ENCODE assay signal across 1 cellular context in the genomic region with DNA sequence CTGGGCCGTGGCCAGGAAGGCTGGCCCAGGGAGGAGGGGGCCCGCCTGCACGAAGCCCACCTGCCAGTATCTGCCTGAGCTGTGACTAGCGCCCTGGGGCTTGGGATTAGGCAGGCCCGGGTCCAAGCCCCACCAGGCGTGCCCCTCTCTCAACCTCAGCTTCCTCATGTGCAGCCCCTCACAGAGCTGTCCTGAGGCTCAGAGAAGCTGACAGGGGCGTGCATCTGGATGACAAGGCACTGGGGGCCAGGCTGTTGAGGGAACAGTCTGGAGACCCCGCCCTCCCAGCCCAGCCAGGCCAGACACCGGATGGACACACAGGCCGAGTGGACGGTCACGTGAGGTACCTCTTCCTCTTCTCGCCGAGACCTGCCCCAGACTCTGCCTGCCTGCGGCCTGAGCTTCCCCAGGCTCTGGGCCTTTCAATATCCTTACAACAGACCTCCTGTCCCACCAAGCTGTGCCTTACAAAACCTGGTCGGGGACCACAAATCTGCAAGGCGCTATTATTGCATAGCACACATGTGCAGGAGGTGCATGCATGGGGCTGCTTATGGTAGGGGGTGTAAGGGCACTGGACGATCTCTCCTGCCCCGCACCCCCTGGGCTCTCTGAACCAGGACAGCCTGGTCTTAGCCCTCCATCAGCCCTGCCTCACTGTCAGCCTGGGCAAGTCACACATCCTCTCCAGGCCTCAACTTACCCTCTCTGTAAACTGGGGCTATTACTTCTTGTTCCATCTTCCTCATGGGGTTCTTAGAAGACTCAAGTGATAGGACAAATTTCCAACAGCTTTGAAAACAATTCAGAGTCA.
TF ChIP-seq lines count a peak whose summit lies in the region.

No MANE protein-coding gene starts in this region.

TF ChIP-seq in HepG2, 621 proteins besides CTCF, POLR2A, EP300 and RAD21 (continued from another document and continues in another):
- TF ChIP-seq, protein P1, sequence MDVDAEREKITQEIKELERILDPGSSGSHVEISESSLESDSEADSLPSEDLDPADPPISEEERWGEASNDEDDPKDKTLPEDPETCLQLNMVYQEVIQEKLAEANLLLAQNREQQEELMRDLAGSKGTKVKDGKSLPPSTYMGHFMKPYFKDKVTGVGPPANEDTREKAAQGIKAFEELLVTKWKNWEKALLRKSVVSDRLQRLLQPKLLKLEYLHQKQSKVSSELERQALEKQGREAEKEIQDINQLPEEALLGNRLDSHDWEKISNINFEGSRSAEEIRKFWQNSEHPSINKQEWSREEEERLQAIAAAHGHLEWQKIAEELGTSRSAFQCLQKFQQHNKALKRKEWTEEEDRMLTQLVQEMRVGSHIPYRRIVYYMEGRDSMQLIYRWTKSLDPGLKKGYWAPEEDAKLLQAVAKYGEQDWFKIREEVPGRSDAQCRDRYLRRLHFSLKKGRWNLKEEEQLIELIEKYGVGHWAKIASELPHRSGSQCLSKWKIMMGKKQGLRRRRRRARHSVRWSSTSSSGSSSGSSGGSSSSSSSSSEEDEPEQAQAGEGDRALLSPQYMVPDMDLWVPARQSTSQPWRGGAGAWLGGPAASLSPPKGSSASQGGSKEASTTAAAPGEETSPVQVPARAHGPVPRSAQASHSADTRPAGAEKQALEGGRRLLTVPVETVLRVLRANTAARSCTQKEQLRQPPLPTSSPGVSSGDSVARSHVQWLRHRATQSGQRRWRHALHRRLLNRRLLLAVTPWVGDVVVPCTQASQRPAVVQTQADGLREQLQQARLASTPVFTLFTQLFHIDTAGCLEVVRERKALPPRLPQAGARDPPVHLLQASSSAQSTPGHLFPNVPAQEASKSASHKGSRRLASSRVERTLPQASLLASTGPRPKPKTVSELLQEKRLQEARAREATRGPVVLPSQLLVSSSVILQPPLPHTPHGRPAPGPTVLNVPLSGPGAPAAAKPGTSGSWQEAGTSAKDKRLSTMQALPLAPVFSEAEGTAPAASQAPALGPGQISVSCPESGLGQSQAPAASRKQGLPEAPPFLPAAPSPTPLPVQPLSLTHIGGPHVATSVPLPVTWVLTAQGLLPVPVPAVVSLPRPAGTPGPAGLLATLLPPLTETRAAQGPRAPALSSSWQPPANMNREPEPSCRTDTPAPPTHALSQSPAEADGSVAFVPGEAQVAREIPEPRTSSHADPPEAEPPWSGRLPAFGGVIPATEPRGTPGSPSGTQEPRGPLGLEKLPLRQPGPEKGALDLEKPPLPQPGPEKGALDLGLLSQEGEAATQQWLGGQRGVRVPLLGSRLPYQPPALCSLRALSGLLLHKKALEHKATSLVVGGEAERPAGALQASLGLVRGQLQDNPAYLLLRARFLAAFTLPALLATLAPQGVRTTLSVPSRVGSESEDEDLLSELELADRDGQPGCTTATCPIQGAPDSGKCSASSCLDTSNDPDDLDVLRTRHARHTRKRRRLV (CRISPR knock-in tag; IDR thresholded peaks at IDR 0.05), result no peak
- TF ChIP-seq, protein P2, sequence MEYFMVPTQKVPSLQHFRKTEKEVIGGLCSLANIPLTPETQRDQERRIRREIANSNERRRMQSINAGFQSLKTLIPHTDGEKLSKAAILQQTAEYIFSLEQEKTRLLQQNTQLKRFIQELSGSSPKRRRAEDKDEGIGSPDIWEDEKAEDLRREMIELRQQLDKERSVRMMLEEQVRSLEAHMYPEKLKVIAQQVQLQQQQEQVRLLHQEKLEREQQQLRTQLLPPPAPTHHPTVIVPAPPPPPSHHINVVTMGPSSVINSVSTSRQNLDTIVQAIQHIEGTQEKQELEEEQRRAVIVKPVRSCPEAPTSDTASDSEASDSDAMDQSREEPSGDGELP (IDR thresholded peaks at IDR 0.05; ENCODE audit: borderline replicate concordance, low read depth), result no peak
- TF ChIP-seq ZNF678 (CRISPR knock-in tag; IDR thresholded peaks at IDR 0.05) (no peak), PAWR (CRISPR knock-in tag; IDR thresholded peaks at IDR 0.05; ENCODE audit: borderline replicate concordance) (0 out of 2 replicates have a peak, but pooled peaks have one; percentile 44), TBX3 (IDR thresholded peaks at IDR 0.05; ENCODE audit: borderline replicate concordance) (no peak), CHCHD3 (CRISPR knock-in tag; IDR thresholded peaks at IDR 0.05) (no peak), MTF1 (CRISPR knock-in tag; IDR thresholded peaks at IDR 0.05) (no peak), EEA1 (CRISPR knock-in tag; IDR thresholded peaks at IDR 0.05; ENCODE audit: borderline replicate concordance) (no peak), ZNF460 (CRISPR knock-in tag; IDR thresholded peaks at IDR 0.05; ENCODE audit: borderline replicate concordance) (no peak), POLR2AphosphoS2 (IDR thresholded peaks at IDR 0.05; ENCODE audit: low read depth, low read length) (no peak), KLF6 (CRISPR knock-in tag; IDR thresholded peaks at IDR 0.05) (no peak), ISL2 (CRISPR knock-in tag; IDR thresholded peaks at IDR 0.05) (no peak), ZFX (CRISPR knock-in tag; IDR thresholded peaks at IDR 0.05; ENCODE audit: low read depth) (peak; percentile 61), HNRNPUL1 (IDR thresholded peaks at IDR 0.05; ENCODE audit: low read depth, low read length) (no peak), ZNF775 (CRISPR knock-in tag; IDR thresholded peaks at IDR 0.05; ENCODE audit: borderline replicate concordance) (no peak), ZNF17 (CRISPR knock-in tag; IDR thresholded peaks at IDR 0.05) (no peak), ZNF543 (CRISPR knock-in tag; IDR thresholded peaks at IDR 0.05) (0 out of 2 replicates have a peak, but pooled peaks have one; percentile 49), ZMYM4 (CRISPR knock-in tag; IDR thresholded peaks at IDR 0.05) (no peak), ZNF34 (CRISPR knock-in tag; IDR thresholded peaks at IDR 0.05; ENCODE audit: borderline replicate concordance) (0 out of 2 replicates have a peak, but pooled peaks have one; percentile 60), ZNF761 (CRISPR knock-in tag; conservative IDR thresholded peaks at IDR 0.05) (0 out of 2 replicates have a peak, but pooled peaks have one; percentile 44), SRSF9 (IDR thresholded peaks at IDR 0.05; ENCODE audit: borderline replicate concordance, insufficient read depth, low read depth, low read length, poor library complexity, severe bottlenecking) (no peak), SMAD1 (CRISPR knock-in tag; IDR thresholded peaks at IDR 0.05; ENCODE audit: borderline replicate concordance, low read depth) (peak; percentile 81; the same call in 1 of the 2 replicates), IRF2 (CRISPR knock-in tag; IDR thresholded peaks at IDR 0.05) (no peak), ZNF333 (CRISPR knock-in tag; IDR thresholded peaks at IDR 0.05; ENCODE audit: borderline replicate concordance) (0 out of 2 replicates have a peak, but pooled peaks have one; percentile 33), ZFY (CRISPR knock-in tag; IDR thresholded peaks at IDR 0.05) (0 out of 2 replicates have a peak, but pooled peaks have one; percentile 32), KLF13 (CRISPR knock-in tag; IDR thresholded peaks at IDR 0.05) (no peak), ZNF570 (CRISPR knock-in tag; IDR thresholded peaks at IDR 0.05; ENCODE audit: borderline replicate concordance) (no peak), IKZF4 (CRISPR knock-in tag; IDR thresholded peaks at IDR 0.05; ENCODE audit: borderline replicate concordance, low read depth, not compliant biosample characterization) (no peak), ZNF577 (CRISPR knock-in tag; IDR thresholded peaks at IDR 0.05; ENCODE audit: borderline replicate concordance, low read depth) (no peak), ZNF382 (CRISPR knock-in tag; IDR thresholded peaks at IDR 0.05; ENCODE audit: borderline replicate concordance) (no peak), ZNF343 (CRISPR knock-in tag; IDR thresholded peaks at IDR 0.05) (0 out of 2 replicates have a peak, but pooled peaks have one; percentile 56), HHEX (CRISPR knock-in tag; IDR thresholded peaks at IDR 0.05) (no peak)
- TF ChIP-seq, protein P3, sequence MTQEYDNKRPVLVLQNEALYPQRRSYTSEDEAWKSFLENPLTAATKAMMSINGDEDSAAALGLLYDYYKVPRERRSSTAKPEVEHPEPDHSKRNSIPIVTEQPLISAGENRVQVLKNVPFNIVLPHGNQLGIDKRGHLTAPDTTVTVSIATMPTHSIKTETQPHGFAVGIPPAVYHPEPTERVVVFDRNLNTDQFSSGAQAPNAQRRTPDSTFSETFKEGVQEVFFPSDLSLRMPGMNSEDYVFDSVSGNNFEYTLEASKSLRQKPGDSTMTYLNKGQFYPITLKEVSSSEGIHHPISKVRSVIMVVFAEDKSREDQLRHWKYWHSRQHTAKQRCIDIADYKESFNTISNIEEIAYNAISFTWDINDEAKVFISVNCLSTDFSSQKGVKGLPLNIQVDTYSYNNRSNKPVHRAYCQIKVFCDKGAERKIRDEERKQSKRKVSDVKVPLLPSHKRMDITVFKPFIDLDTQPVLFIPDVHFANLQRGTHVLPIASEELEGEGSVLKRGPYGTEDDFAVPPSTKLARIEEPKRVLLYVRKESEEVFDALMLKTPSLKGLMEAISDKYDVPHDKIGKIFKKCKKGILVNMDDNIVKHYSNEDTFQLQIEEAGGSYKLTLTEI (CRISPR knock-in tag; conservative IDR thresholded peaks at IDR 0.05), result no peak
- TF ChIP-seq, protein P4, sequence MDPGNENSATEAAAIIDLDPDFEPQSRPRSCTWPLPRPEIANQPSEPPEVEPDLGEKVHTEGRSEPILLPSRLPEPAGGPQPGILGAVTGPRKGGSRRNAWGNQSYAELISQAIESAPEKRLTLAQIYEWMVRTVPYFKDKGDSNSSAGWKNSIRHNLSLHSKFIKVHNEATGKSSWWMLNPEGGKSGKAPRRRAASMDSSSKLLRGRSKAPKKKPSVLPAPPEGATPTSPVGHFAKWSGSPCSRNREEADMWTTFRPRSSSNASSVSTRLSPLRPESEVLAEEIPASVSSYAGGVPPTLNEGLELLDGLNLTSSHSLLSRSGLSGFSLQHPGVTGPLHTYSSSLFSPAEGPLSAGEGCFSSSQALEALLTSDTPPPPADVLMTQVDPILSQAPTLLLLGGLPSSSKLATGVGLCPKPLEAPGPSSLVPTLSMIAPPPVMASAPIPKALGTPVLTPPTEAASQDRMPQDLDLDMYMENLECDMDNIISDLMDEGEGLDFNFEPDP (CRISPR knock-in tag; conservative IDR thresholded peaks at IDR 0.05), result no peak
- TF ChIP-seq, protein P5, sequence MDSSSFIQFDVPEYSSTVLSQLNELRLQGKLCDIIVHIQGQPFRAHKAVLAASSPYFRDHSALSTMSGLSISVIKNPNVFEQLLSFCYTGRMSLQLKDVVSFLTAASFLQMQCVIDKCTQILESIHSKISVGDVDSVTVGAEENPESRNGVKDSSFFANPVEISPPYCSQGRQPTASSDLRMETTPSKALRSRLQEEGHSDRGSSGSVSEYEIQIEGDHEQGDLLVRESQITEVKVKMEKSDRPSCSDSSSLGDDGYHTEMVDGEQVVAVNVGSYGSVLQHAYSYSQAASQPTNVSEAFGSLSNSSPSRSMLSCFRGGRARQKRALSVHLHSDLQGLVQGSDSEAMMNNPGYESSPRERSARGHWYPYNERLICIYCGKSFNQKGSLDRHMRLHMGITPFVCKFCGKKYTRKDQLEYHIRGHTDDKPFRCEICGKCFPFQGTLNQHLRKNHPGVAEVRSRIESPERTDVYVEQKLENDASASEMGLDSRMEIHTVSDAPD (CRISPR knock-in tag; IDR thresholded peaks at IDR 0.05), result no peak
- TF ChIP-seq, protein P6, sequence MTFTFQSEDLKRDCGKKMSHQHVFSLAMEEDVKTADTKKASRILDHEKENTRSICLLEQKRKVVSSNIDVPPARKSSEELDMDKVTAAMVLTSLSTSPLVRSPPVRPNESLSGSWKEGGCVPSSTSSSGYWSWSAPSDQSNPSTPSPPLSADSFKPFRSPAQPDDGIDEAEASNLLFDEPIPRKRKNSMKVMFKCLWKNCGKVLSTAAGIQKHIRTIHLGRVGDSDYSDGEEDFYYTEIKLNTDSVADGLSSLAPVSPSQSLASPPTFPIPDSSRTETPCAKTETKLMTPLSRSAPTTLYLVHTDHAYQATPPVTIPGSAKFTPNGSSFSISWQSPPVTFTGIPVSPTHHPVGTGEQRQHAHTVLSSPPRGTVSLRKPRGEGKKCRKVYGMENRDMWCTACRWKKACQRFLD (CRISPR knock-in tag; IDR thresholded peaks at IDR 0.05; ENCODE audit: borderline replicate concordance), result no peak
- TF ChIP-seq, protein P7, sequence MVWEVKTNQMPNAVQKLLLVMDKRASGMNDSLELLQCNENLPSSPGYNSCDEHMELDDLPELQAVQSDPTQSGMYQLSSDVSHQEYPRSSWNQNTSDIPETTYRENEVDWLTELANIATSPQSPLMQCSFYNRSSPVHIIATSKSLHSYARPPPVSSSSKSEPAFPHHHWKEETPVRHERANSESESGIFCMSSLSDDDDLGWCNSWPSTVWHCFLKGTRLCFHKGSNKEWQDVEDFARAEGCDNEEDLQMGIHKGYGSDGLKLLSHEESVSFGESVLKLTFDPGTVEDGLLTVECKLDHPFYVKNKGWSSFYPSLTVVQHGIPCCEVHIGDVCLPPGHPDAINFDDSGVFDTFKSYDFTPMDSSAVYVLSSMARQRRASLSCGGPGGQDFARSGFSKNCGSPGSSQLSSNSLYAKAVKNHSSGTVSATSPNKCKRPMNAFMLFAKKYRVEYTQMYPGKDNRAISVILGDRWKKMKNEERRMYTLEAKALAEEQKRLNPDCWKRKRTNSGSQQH (CRISPR knock-in tag; IDR thresholded peaks at IDR 0.05; ENCODE audit: low read depth), result no peak
- TF ChIP-seq, protein P8, sequence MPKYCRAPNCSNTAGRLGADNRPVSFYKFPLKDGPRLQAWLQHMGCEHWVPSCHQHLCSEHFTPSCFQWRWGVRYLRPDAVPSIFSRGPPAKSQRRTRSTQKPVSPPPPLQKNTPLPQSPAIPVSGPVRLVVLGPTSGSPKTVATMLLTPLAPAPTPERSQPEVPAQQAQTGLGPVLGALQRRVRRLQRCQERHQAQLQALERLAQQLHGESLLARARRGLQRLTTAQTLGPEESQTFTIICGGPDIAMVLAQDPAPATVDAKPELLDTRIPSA (CRISPR knock-in tag; IDR thresholded peaks at IDR 0.05; ENCODE audit: borderline replicate concordance), result no peak
- TF ChIP-seq, protein P9, sequence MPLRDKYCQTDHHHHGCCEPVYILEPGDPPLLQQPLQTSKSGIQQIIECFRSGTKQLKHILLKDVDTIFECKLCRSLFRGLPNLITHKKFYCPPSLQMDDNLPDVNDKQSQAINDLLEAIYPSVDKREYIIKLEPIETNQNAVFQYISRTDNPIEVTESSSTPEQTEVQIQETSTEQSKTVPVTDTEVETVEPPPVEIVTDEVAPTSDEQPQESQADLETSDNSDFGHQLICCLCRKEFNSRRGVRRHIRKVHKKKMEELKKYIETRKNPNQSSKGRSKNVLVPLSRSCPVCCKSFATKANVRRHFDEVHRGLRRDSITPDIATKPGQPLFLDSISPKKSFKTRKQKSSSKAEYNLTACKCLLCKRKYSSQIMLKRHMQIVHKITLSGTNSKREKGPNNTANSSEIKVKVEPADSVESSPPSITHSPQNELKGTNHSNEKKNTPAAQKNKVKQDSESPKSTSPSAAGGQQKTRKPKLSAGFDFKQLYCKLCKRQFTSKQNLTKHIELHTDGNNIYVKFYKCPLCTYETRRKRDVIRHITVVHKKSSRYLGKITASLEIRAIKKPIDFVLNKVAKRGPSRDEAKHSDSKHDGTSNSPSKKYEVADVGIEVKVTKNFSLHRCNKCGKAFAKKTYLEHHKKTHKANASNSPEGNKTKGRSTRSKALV (CRISPR knock-in tag; IDR thresholded peaks at IDR 0.05), result no peak
- TF ChIP-seq, protein P10, sequence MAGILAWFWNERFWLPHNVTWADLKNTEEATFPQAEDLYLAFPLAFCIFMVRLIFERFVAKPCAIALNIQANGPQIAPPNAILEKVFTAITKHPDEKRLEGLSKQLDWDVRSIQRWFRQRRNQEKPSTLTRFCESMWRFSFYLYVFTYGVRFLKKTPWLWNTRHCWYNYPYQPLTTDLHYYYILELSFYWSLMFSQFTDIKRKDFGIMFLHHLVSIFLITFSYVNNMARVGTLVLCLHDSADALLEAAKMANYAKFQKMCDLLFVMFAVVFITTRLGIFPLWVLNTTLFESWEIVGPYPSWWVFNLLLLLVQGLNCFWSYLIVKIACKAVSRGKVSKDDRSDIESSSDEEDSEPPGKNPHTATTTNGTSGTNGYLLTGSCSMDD (CRISPR knock-in tag; IDR thresholded peaks at IDR 0.05), result no peak
- TF ChIP-seq, protein P11, sequence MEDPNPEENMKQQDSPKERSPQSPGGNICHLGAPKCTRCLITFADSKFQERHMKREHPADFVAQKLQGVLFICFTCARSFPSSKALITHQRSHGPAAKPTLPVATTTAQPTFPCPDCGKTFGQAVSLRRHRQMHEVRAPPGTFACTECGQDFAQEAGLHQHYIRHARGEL (CRISPR knock-in tag; IDR thresholded peaks at IDR 0.05), result no peak
